Comparison of ENCODE assay signal across 9 cellular contexts in genomic region chr10:14236341-14236740, GRCh38.
"Had no signal": no experiment of that assay in that cellular context is flagged by ENCODE, and none has a peak within 500 bp of the region (broad histone marks: within the 10 kb centered on the region; RNA-seq: fewer than 3 reads in every experiment).

No MANE protein-coding gene starts in this region.

- ATAC-seq: GM23338, HCT116 had no signal

- H3K9ac ChIP-seq: GM23248 had no signal

- H3K9me3 ChIP-seq: HAP-1 had no signal

- H3K9me3 Mint-ChIP-seq: GM23338, HFFc6 had no signal

- H3K4me2 ChIP-seq: GM23338 had no signal

- H3K4me3 ChIP-seq: GM23248, GM23338, HAP-1 had no signal

- H3K4me1 ChIP-seq: HAP-1 had no signal

- H3K36me3 ChIP-seq: HAP-1 had no signal

- H3K27ac ChIP-seq: GM23248 had no signal

- DNase-seq: GM23248, GOT3, H7, H9, HCEC 1CT, HFFc6 had no signal

- H3K4me3 Mint-ChIP-seq: GM23338, H9, HFFc6 had no signal

- H3K27ac Mint-ChIP-seq: GM23338, H9, HFFc6 had no signal

- H2AFZ ChIP-seq: GM23248, GM23338 had no signal
